Comparison of ENCODE assay signal across 1 cellular context in genomic region chr3:194685723-194686413, GRCh38.
TF ChIP-seq lines count a peak whose summit lies in the region.

Gene FAM43A, plus strand, starts transcription at chr3:194685883. Its CDS starts 944 bp downstream, at chr3:194686827.

TF ChIP-seq in K562, 482 proteins besides CTCF, POLR2A, EP300 and RAD21 (continued from another document and continues in another):
- TF ChIP-seq ZNF592 (IDR thresholded peaks at IDR 0.05) (no peak), HNRNPLL (IDR thresholded peaks at IDR 0.05; ENCODE audit: low read depth, low read length, poor library complexity, severe bottlenecking) (peak; percentile 66), HMG20A (CRISPR knock-in tag; conservative IDR thresholded peaks at IDR 0.05) (no peak), MCM7 (IDR thresholded peaks at IDR 0.05) (no peak), NCOA6 (IDR thresholded peaks at IDR 0.05) (peak; percentile 54; the same call in 1 of the 2 replicates), MNT (conservative IDR thresholded peaks at IDR 0.05) (no peak), ZBTB17 (CRISPR knock-in tag; IDR thresholded peaks at IDR 0.05) (no peak), ZNF224 (CRISPR knock-in tag; IDR thresholded peaks at IDR 0.05) (no peak), CREBBP (IDR thresholded peaks at IDR 0.05; ENCODE audit: low read depth, low read length) (no peak), CTCFL (IDR thresholded peaks at IDR 0.05; ENCODE audit: borderline replicate concordance, insufficient read depth, low read depth, low read length, poor library complexity, severe bottlenecking) (no peak), ARID1B (IDR thresholded peaks at IDR 0.05) (no peak), EHMT2 (IDR thresholded peaks at IDR 0.05) (no peak), BACH1 (tag; IDR thresholded peaks at IDR 0.05) (no peak), ZBTB9 (CRISPR knock-in tag; IDR thresholded peaks at IDR 0.05) (0 out of 2 replicates have a peak, but pooled peaks have one; percentile 63), ATF6 (CRISPR knock-in tag; IDR thresholded peaks at IDR 0.05) (peak; percentile 52; the same call in 1 of the 2 replicates), NONO (IDR thresholded peaks at IDR 0.05; ENCODE audit: low read depth in 2 of 2, low read length in 1 of 2) (peak; percentile 52 to 70; a peak in 2 of 4 replicates), PHB2 (IDR thresholded peaks at IDR 0.05; ENCODE audit: low read depth) (no peak), FOSL1 (tag; conservative IDR thresholded peaks at IDR 0.05) (no peak), MLLT1 (IDR thresholded peaks at IDR 0.05) (no peak), MITF (IDR thresholded peaks at IDR 0.05) (no peak), LARP7 (IDR thresholded peaks at IDR 0.05) (no peak), ZNF780A (CRISPR knock-in tag; IDR thresholded peaks at IDR 0.05) (no peak), ZNF280B (CRISPR knock-in tag; IDR thresholded peaks at IDR 0.05) (no peak), ZNF197 (CRISPR knock-in tag; IDR thresholded peaks at IDR 0.05; ENCODE audit: low read depth) (no peak), SAFB (IDR thresholded peaks at IDR 0.05; ENCODE audit: borderline replicate concordance, low read depth, low read length) (no peak), NFE2 (IDR thresholded peaks at IDR 0.05; ENCODE audit: low read depth) (no peak), TARDBP (IDR thresholded peaks at IDR 0.05) (no peak), CCNT2 (IDR thresholded peaks at IDR 0.05; ENCODE audit: borderline replicate concordance, extremely low read depth, insufficient read length, low read depth, low read length) (no peak), ZNF583 (CRISPR knock-in tag; IDR thresholded peaks at IDR 0.05) (no peak), PPARD (CRISPR knock-in tag; IDR thresholded peaks at IDR 0.05) (no peak), MEIS2 (IDR thresholded peaks at IDR 0.05; ENCODE audit: partially characterized antibody) (no peak), SETDB1 (IDR thresholded peaks at IDR 0.05; ENCODE audit: low read length) (no peak), WHSC1 (IDR thresholded peaks at IDR 0.05; ENCODE audit: low read length) (no peak), ZNF512 (tag; IDR thresholded peaks at IDR 0.05) (no peak), KDM5B (IDR thresholded peaks at IDR 0.05; ENCODE audit: insufficient replicate concordance, low read depth, low read length) (peak; percentile 98), C11orf30 (IDR thresholded peaks at IDR 0.05; ENCODE audit: low read depth) (no peak), NFIX (CRISPR knock-in tag; IDR thresholded peaks at IDR 0.05; ENCODE audit: low read depth) (no peak), ZNF79 (CRISPR knock-in tag; IDR thresholded peaks at IDR 0.05; ENCODE audit: low read depth) (no peak), HMGXB4 (CRISPR knock-in tag; IDR thresholded peaks at IDR 0.05) (no peak), STAT5A (IDR thresholded peaks at IDR 0.05; ENCODE audit: borderline replicate concordance, low read length) (no peak), PURB (CRISPR knock-in tag; IDR thresholded peaks at IDR 0.05; ENCODE audit: low read depth) (no peak), ZNF354B (CRISPR knock-in tag; IDR thresholded peaks at IDR 0.05) (no peak)
